In the genomic region with DNA sequence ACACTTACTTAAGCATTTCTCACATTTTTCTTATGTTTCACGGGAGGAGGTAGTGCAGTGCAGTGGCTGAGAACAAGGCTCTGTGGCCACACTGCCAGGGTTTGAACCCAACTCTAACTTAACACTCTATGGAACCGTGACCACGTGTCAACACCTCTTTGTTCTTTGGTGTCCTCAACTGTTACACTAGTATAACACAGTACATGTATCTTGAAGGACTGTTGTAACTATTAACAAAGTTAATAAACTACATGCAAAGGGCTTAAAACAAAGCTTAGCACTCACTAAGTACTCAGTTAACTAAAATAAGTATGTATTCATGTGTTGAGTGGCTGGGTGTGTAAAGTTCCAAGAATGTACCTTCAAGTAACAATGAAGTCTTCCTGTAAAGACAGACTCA, we compare ENCODE assay signal across 28 cellular contexts. TPM values are rescaled to one million over a fixed set of nuclear protein-coding genes. Genes with fewer than 3 reads are reported as not detected.
A peak's percentile ranks its signal among the peaks of the same experiment; 100 is the strongest.
DNase-seq lines count a peak whose midpoint lies in the region; ATAC-seq, FAIRE-seq and TF ChIP-seq lines count a peak whose summit lies in the region.
"Had no signal": no experiment of that assay in that cellular context is flagged by ENCODE, and none has a peak within 500 bp of the region (broad histone marks: within the 10 kb centered on the region; RNA-seq: fewer than 3 reads in every experiment).

No MANE protein-coding gene starts in this region.

- DNase-seq in activated CD4-positive, alpha-beta T cell treated with anti-CD3 and anti-CD28 coated beads, Interleukin-2, amount 10 ng/mL, durations not matched to agents 24 days and 14 days, result peak; percentile 50
- no peak for DNase-seq in activated CD4-positive, alpha-beta T cell treated with anti-CD3 and anti-CD28 coated beads for 36 hours
- no peak for DNase-seq in activated CD8-positive, alpha-beta T cell treated with anti-CD3 and anti-CD28 coated beads, Interleukin-2, amount 10 ng/mL, durations not matched to agents 7 days and 5 days
- DNase-seq in keratinocyte (ENCODE audit: low read depth, low spot score) (no peak), AG08396 (ENCODE audit: low spot score) (no peak), right atrium auricular region (ENCODE audit: low spot score) (no peak)
- DNase-seq in stimulated activated naive CD8-positive, alpha-beta T cell treated with anti-CD3 and anti-CD28 coated beads, Interleukin-15, amount 100 ng/mL, for 72 hours, result no peak
- DNase-seq: activated CD4-positive, alpha-beta T cell treated with anti-CD3 and anti-CD28 coated beads, Interleukin-2, amount 50 U/mL, for 4 hours; activated CD8-positive, alpha-beta memory T cell treated with anti-CD3 and anti-CD28 coated beads, Interleukin-2, amount 50 U/mL, for 4 hours; CD4-positive, alpha-beta memory T cell; DMS 273 treated with DMSO at 0.1 percent for 48 hours; HCEC 1CT; islet precursor cell; KBM-7; NCI-H1417; NCI-H2029 treated with DMSO at 0.1 percent for 48 hours; NCI-H2227 treated with DMSO at 0.1 percent for 48 hours; posterior cingulate gyrus; SHP77; sigmoid colon; stimulated activated naive CD4-positive, alpha-beta T cell; SW 1271; testis had no signal

- peaks cover 3% of the 10 kb centered on the region for H3K9me3 Mint-ChIP-seq in activated CD4-positive, alpha-beta T cell treated with anti-CD3 and anti-CD28 coated beads, Interleukin-2, amount 10 ng/mL, durations not matched to agents 24 days and 14 days
- H3K9me3 Mint-ChIP-seq in activated CD4-positive, alpha-beta T cell treated with anti-CD3 and anti-CD28 coated beads for 36 hours (ENCODE audit: low read depth), result no peaks in the 10 kb centered on the region
- no peaks in the 10 kb centered on the region for H3K9me3 Mint-ChIP-seq in activated CD8-positive, alpha-beta T cell treated with anti-CD3 and anti-CD28 coated beads, Interleukin-2, amount 10 ng/mL, durations not matched to agents 7 days and 5 days (ENCODE audit: insufficient read depth)
- H3K9me3 Mint-ChIP-seq in stimulated activated naive CD8-positive, alpha-beta T cell treated with anti-CD3 and anti-CD28 coated beads, Interleukin-15, amount 100 ng/mL, for 72 hours, result no peaks in the 10 kb centered on the region
- H3K9me3 Mint-ChIP-seq: activated T-helper 17 cell treated with anti-CD3 and anti-CD28 coated beads, Interleukin-2, amount 50 U/mL, for 72 hours; brain; CD4-positive, alpha-beta memory T cell had no signal

- TF ChIP-seq CTCF in keratinocyte (optimal IDR thresholded peaks at IDR 0.05 in 1 of 3, IDR thresholded peaks at IDR 0.05 in 1 of 3, conservative IDR thresholded peaks at IDR 0.05 in 1 of 3; ENCODE audit: extremely low read depth in 1 of 3, insufficient read depth in 2 of 3, low read length in 3 of 3) (no peak), right atrium auricular region (IDR thresholded peaks at IDR 0.05) (no peak)

- peaks cover 61% of the 10 kb centered on the region for H3K36me3 Mint-ChIP-seq in activated CD4-positive, alpha-beta T cell treated with anti-CD3 and anti-CD28 coated beads, Interleukin-2, amount 10 ng/mL, durations not matched to agents 24 days and 14 days (ENCODE audit: low read depth)
- H3K36me3 Mint-ChIP-seq in activated CD4-positive, alpha-beta T cell treated with anti-CD3 and anti-CD28 coated beads for 36 hours (ENCODE audit: low read depth), result peaks cover 63% of the 10 kb centered on the region
- H3K36me3 Mint-ChIP-seq in activated CD8-positive, alpha-beta T cell treated with anti-CD3 and anti-CD28 coated beads, Interleukin-2, amount 10 ng/mL, durations not matched to agents 7 days and 5 days (ENCODE audit: low read depth), result peaks cover 64% of the 10 kb centered on the region

- no peak overlapping the region for H3K9ac ChIP-seq in keratinocyte (ENCODE audit: control insufficient read depth, extremely low read depth, insufficient read depth, low read length)

- no peaks in the 10 kb centered on the region for H4K20me1 ChIP-seq in keratinocyte (ENCODE audit: control insufficient read depth, extremely low read depth, insufficient read depth, low read length)

- POLR2A ChIA-PET in activated CD4-positive, alpha-beta T cell treated with anti-CD3 and anti-CD28 coated beads for 36 hours (lab: Charles Lee), result no interaction called here
- POLR2A ChIA-PET in activated CD8-positive, alpha-beta T cell treated with anti-CD3 and anti-CD28 coated beads, Interleukin-2, amount 10 ng/mL, durations not matched to agents 7 days and 5 days (lab: Charles Lee), result no interaction called here

- H3K36me3 ChIP-seq in keratinocyte (ENCODE audit: control insufficient read depth in 2 of 2, extremely low read depth in 1 of 2, insufficient read depth in 2 of 2, low read length in 2 of 2) (peaks cover 0 to 3% of the 10 kb centered on the region in 2 experiments), right atrium auricular region (no peaks in the 10 kb centered on the region)

- H3K4me2 ChIP-seq in keratinocyte (ENCODE audit: control insufficient read depth, extremely low read depth, insufficient read depth, low read depth, low read length), result no peak overlapping the region

- FAIRE-seq in keratinocyte (lab: Jason Lieb, UNC), result peak; percentile 29

- H3K27me3 ChIP-seq in keratinocyte (ENCODE audit: control insufficient read depth, extremely low read depth, insufficient read depth, low read length), result no peaks in the 10 kb centered on the region
- H3K27me3 ChIP-seq in right atrium auricular region, result no peaks in the 10 kb centered on the region
- H3K27me3 ChIP-seq: sigmoid colon, testis, vagina had no signal

- no peak overlapping the region for H2AFZ ChIP-seq in keratinocyte (ENCODE audit: control insufficient read depth, low read length)

- peaks cover 11% of the 10 kb centered on the region for H3K79me2 ChIP-seq in keratinocyte (ENCODE audit: control insufficient read depth, insufficient read depth, low read length)

- no peak for ATAC-seq in activated CD4-positive, alpha-beta T cell treated with anti-CD3 and anti-CD28 coated beads for 36 hours
- peak; percentile 59 for ATAC-seq in activated CD8-positive, alpha-beta T cell treated with anti-CD3 and anti-CD28 coated beads, Interleukin-2, amount 10 ng/mL, durations not matched to agents 7 days and 5 days
- ATAC-seq in stimulated activated naive CD8-positive, alpha-beta T cell treated with anti-CD3 and anti-CD28 coated beads, Interleukin-15, amount 100 ng/mL, for 72 hours, result peak; percentile 70
- ATAC-seq in HG02970 (IDR thresholded peaks at IDR 0.05; ENCODE audit: low FRiP score, unreplicated experiment), result no peak
- ATAC-seq: activated T-helper 17 cell treated with anti-CD3 and anti-CD28 coated beads, Interleukin-2, amount 50 U/mL, for 72 hours had no signal

- peaks cover 8% of the 10 kb centered on the region for H3K4me1 ChIP-seq in keratinocyte (ENCODE audit: control insufficient read depth, extremely low read depth, insufficient read depth, low read length)
- peaks cover 0 to 17% of the 10 kb centered on the region in 2 donors for H3K4me1 ChIP-seq in right atrium auricular region

- H3K27me3 Mint-ChIP-seq in activated CD4-positive, alpha-beta T cell treated with anti-CD3 and anti-CD28 coated beads, Interleukin-2, amount 10 ng/mL, durations not matched to agents 24 days and 14 days, result no peaks in the 10 kb centered on the region
- no peaks in the 10 kb centered on the region for H3K27me3 Mint-ChIP-seq in activated CD4-positive, alpha-beta T cell treated with anti-CD3 and anti-CD28 coated beads for 36 hours
- no peaks in the 10 kb centered on the region for H3K27me3 Mint-ChIP-seq in activated CD8-positive, alpha-beta T cell treated with anti-CD3 and anti-CD28 coated beads, Interleukin-2, amount 10 ng/mL, durations not matched to agents 7 days and 5 days (ENCODE audit: low read depth)
- H3K27me3 Mint-ChIP-seq in stimulated activated naive CD8-positive, alpha-beta T cell treated with anti-CD3 and anti-CD28 coated beads, Interleukin-15, amount 100 ng/mL, for 72 hours, result no peaks in the 10 kb centered on the region
- H3K27me3 Mint-ChIP-seq: activated T-helper 17 cell treated with anti-CD3 and anti-CD28 coated beads, Interleukin-2, amount 50 U/mL, for 72 hours; brain; CD4-positive, alpha-beta memory T cell had no signal

- no peaks in the 10 kb centered on the region for H3K9me3 ChIP-seq in keratinocyte (ENCODE audit: control insufficient read depth, low read depth, low read length)
- H3K9me3 ChIP-seq in right atrium auricular region, result no peaks in the 10 kb centered on the region
- H3K9me3 ChIP-seq: sigmoid colon, testis, vagina had no signal

- no peaks in the 10 kb centered on the region for H3K9me1 ChIP-seq in keratinocyte (ENCODE audit: control insufficient read depth, extremely low read depth, insufficient read depth, low read length)

- CTCF ChIA-PET in activated CD4-positive, alpha-beta T cell treated with anti-CD3 and anti-CD28 coated beads for 36 hours (lab: Charles Lee), result no interaction called here
- CTCF ChIA-PET in activated CD8-positive, alpha-beta T cell treated with anti-CD3 and anti-CD28 coated beads, Interleukin-2, amount 10 ng/mL, durations not matched to agents 7 days and 5 days (lab: Charles Lee), result no interaction called here

- no peak overlapping the region for H3K27ac ChIP-seq in keratinocyte (ENCODE audit: control insufficient read depth, insufficient read depth, low read length)
- H3K27ac ChIP-seq in right atrium auricular region, result no peak overlapping the region
- H3K27ac ChIP-seq: 22Rv1, sigmoid colon, testis, vagina had no signal

- dilution Hi-C loops in keratinocyte (cut with MboI; ENCODE audit: extremely low pct_ligation_motif_present, low sequenced_read_pairs), result no loop called here

- peaks cover 55% of the 10 kb centered on the region for H3K4me1 Mint-ChIP-seq in activated CD4-positive, alpha-beta T cell treated with anti-CD3 and anti-CD28 coated beads, Interleukin-2, amount 10 ng/mL, durations not matched to agents 24 days and 14 days
- H3K4me1 Mint-ChIP-seq in activated CD4-positive, alpha-beta T cell treated with anti-CD3 and anti-CD28 coated beads for 36 hours, result peaks cover 84% of the 10 kb centered on the region
- peaks cover 60% of the 10 kb centered on the region for H3K4me1 Mint-ChIP-seq in activated CD8-positive, alpha-beta T cell treated with anti-CD3 and anti-CD28 coated beads, Interleukin-2, amount 10 ng/mL, durations not matched to agents 7 days and 5 days (ENCODE audit: low read depth)
- H3K4me1 Mint-ChIP-seq in stimulated activated naive CD8-positive, alpha-beta T cell treated with anti-CD3 and anti-CD28 coated beads, Interleukin-15, amount 100 ng/mL, for 72 hours, result peaks cover 94% of the 10 kb centered on the region
- H3K4me1 Mint-ChIP-seq: brain had no signal

- H3K4me3 ChIP-seq in keratinocyte (ENCODE audit: control insufficient read depth in 2 of 3, extremely low read depth in 1 of 3, insufficient read depth in 2 of 3, low read depth in 1 of 3, low read length in 3 of 3), result no peak overlapping the region
- no peak overlapping the region for H3K4me3 ChIP-seq in right atrium auricular region
- H3K4me3 ChIP-seq: sigmoid colon, testis, vagina had no signal

- intact Hi-C loops in activated CD4-positive, alpha-beta T cell treated with anti-CD3 and anti-CD28 coated beads, Interleukin-2, amount 10 ng/mL, durations not matched to agents 24 days and 14 days (cut with micrococcal nuclease), result no loop called here
- intact Hi-C loops in activated CD4-positive, alpha-beta T cell treated with anti-CD3 and anti-CD28 coated beads for 36 hours (cut with DNase I, micrococcal nuclease), result no loop called here

- no peak overlapping the region for H3K27ac Mint-ChIP-seq in activated CD4-positive, alpha-beta T cell treated with anti-CD3 and anti-CD28 coated beads, Interleukin-2, amount 10 ng/mL, durations not matched to agents 24 days and 14 days
- H3K27ac Mint-ChIP-seq in activated CD4-positive, alpha-beta T cell treated with anti-CD3 and anti-CD28 coated beads for 36 hours, result no peak overlapping the region
- H3K27ac Mint-ChIP-seq in activated CD8-positive, alpha-beta T cell treated with anti-CD3 and anti-CD28 coated beads, Interleukin-2, amount 10 ng/mL, durations not matched to agents 7 days and 5 days, result no peak overlapping the region
- peak overlapping the region in 1 of 2 donors; percentile 75 for H3K27ac Mint-ChIP-seq in stimulated activated naive CD8-positive, alpha-beta T cell treated with anti-CD3 and anti-CD28 coated beads, Interleukin-15, amount 100 ng/mL, for 72 hours
- H3K27ac Mint-ChIP-seq: activated T-helper 17 cell treated with anti-CD3 and anti-CD28 coated beads, Interleukin-2, amount 50 U/mL, for 72 hours; brain had no signal

- H3K4me3 Mint-ChIP-seq in activated CD4-positive, alpha-beta T cell treated with anti-CD3 and anti-CD28 coated beads, Interleukin-2, amount 10 ng/mL, durations not matched to agents 24 days and 14 days, result no peak overlapping the region
- no peak overlapping the region for H3K4me3 Mint-ChIP-seq in activated CD4-positive, alpha-beta T cell treated with anti-CD3 and anti-CD28 coated beads for 36 hours
- H3K4me3 Mint-ChIP-seq in activated CD8-positive, alpha-beta T cell treated with anti-CD3 and anti-CD28 coated beads, Interleukin-2, amount 10 ng/mL, durations not matched to agents 7 days and 5 days, result no peak overlapping the region
- no peak overlapping the region for H3K4me3 Mint-ChIP-seq in stimulated activated naive CD8-positive, alpha-beta T cell treated with anti-CD3 and anti-CD28 coated beads, Interleukin-15, amount 100 ng/mL, for 72 hours
- H3K4me3 Mint-ChIP-seq: activated T-helper 17 cell treated with anti-CD3 and anti-CD28 coated beads, Interleukin-2, amount 50 U/mL, for 72 hours; brain had no signal

RNA-seq across cellular contexts. Expression of a gene that starts 19.4 kb away (rescaled TPM):
- 104 and 109 TPM in 2 replicates for total RNA-seq in activated CD4-positive, alpha-beta T cell treated with anti-CD3 and anti-CD28 coated beads, Interleukin-2, amount 10 ng/mL, durations not matched to agents 24 days and 14 days
- total RNA-seq in activated CD4-positive, alpha-beta T cell treated with anti-CD3 and anti-CD28 coated beads for 36 hours, result 100 to 1,000 TPM in 1 of 2 experiments, 10 to 100 TPM in 1; 58.6 to 104 TPM
- 100 to 1,000 TPM; 136 to 137 TPM for total RNA-seq in activated CD8-positive, alpha-beta T cell treated with anti-CD3 and anti-CD28 coated beads, Interleukin-2, amount 10 ng/mL, durations not matched to agents 7 days and 5 days
- 48.3 to 96.5 TPM (median 64.3 TPM) in 3 replicates for polyA plus RNA-seq in keratinocyte
- 84.5 TPM for polyA plus RNA-seq in keratinocyte (2011; ENCODE audit: low read depth)
- polyA plus RNA-seq in keratinocyte (2011; cell fraction: cytosol; rRNA removed), result 39.4 and 72.7 TPM in 2 replicates
- 73.2 and 105 TPM in 2 replicates for polyA plus RNA-seq in keratinocyte (2011; cell fraction: nucleus; rRNA removed)
- polyA plus RNA-seq in keratinocyte (2012; ENCODE audit: low replicate concordance), result 30.9 and 48.9 TPM in 2 replicates
- polyA minus RNA-seq in keratinocyte, result 29.9 to 61.0 TPM (median 36.8 TPM) in 3 replicates
- polyA minus RNA-seq in keratinocyte (2011; cell fraction: cytosol; rRNA and poly(A)+ RNA removed), result 11.7 TPM
- 29.3 and 66.9 TPM in 2 replicates for polyA minus RNA-seq in keratinocyte (2011; cell fraction: nucleus; rRNA and poly(A)+ RNA removed)
- total RNA-seq in right atrium auricular region, result 10 to 100 TPM; 52.1 to 92.2 TPM

Comparison
In these comparisons a context has a peak if more than half of its experiments do, and no peak if none do; other contexts are left out.
1. ATAC-seq: peak in activated CD8-positive, alpha-beta T cell treated with anti-CD3 and anti-CD28 coated beads, Interleukin-2, amount 10 ng/mL, durations not matched to agents 7 days and 5 days (single experiment) and stimulated activated naive CD8-positive, alpha-beta T cell treated with anti-CD3 and anti-CD28 coated beads, Interleukin-15, amount 100 ng/mL, for 72 hours (single experiment); none in activated CD4-positive, alpha-beta T cell treated with anti-CD3 and anti-CD28 coated beads for 36 hours (single experiment) and HG02970 (single experiment).